ENCODE assay signal across 1 cellular context in the genomic region with DNA sequence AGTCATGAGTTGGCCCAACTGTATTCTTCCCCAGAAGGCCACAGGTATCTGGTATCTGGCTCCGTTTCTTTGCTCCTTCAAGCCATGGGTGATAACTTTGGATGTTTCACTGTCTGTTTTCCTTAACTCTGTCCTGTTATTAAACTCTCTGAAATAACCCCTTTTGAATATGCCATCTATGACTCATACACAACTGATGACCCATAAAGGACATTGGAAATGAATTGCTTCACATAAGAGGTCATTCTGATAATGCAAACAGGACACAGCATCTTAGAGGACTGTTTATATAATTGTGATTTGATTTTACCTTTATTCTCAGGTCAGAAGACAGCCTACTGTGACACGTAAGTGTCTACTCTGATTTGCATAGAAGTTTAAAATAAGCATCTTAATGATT.
TF ChIP-seq lines count a peak whose summit lies in the region.

No MANE protein-coding gene starts in this region.

TF ChIP-seq in SK-N-SH treated with all-trans-retinoic acid at 6 μM for 48 hours, 23 proteins besides CTCF, POLR2A, EP300 and RAD21 (continued from another document):
- TF ChIP-seq, protein P1, sequence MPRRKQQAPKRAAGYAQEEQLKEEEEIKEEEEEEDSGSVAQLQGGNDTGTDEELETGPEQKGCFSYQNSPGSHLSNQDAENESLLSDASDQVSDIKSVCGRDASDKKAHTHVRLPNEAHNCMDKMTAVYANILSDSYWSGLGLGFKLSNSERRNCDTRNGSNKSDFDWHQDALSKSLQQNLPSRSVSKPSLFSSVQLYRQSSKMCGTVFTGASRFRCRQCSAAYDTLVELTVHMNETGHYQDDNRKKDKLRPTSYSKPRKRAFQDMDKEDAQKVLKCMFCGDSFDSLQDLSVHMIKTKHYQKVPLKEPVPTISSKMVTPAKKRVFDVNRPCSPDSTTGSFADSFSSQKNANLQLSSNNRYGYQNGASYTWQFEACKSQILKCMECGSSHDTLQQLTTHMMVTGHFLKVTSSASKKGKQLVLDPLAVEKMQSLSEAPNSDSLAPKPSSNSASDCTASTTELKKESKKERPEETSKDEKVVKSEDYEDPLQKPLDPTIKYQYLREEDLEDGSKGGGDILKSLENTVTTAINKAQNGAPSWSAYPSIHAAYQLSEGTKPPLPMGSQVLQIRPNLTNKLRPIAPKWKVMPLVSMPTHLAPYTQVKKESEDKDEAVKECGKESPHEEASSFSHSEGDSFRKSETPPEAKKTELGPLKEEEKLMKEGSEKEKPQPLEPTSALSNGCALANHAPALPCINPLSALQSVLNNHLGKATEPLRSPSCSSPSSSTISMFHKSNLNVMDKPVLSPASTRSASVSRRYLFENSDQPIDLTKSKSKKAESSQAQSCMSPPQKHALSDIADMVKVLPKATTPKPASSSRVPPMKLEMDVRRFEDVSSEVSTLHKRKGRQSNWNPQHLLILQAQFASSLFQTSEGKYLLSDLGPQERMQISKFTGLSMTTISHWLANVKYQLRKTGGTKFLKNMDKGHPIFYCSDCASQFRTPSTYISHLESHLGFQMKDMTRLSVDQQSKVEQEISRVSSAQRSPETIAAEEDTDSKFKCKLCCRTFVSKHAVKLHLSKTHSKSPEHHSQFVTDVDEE (CRISPR knock-in tag; IDR thresholded peaks at IDR 0.05): no peak
- TF ChIP-seq ZNF565 (CRISPR knock-in tag; conservative IDR thresholded peaks at IDR 0.05; ENCODE audit: low read depth): no peak
- TF ChIP-seq ZFP3 (CRISPR knock-in tag; IDR thresholded peaks at IDR 0.05): no peak
- TF ChIP-seq, protein P2, sequence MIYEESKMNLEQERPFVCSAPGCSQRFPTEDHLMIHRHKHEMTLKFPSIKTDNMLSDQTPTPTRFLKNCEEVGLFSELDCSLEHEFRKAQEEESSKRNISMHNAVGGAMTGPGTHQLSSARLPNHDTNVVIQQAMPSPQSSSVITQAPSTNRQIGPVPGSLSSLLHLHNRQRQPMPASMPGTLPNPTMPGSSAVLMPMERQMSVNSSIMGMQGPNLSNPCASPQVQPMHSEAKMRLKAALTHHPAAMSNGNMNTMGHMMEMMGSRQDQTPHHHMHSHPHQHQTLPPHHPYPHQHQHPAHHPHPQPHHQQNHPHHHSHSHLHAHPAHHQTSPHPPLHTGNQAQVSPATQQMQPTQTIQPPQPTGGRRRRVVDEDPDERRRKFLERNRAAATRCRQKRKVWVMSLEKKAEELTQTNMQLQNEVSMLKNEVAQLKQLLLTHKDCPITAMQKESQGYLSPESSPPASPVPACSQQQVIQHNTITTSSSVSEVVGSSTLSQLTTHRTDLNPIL (CRISPR knock-in tag; IDR thresholded peaks at IDR 0.05; ENCODE audit: low read depth): no peak
- TF ChIP-seq ZC3H10 (CRISPR knock-in tag; IDR thresholded peaks at IDR 0.05): no peak
- TF ChIP-seq, protein P3, sequence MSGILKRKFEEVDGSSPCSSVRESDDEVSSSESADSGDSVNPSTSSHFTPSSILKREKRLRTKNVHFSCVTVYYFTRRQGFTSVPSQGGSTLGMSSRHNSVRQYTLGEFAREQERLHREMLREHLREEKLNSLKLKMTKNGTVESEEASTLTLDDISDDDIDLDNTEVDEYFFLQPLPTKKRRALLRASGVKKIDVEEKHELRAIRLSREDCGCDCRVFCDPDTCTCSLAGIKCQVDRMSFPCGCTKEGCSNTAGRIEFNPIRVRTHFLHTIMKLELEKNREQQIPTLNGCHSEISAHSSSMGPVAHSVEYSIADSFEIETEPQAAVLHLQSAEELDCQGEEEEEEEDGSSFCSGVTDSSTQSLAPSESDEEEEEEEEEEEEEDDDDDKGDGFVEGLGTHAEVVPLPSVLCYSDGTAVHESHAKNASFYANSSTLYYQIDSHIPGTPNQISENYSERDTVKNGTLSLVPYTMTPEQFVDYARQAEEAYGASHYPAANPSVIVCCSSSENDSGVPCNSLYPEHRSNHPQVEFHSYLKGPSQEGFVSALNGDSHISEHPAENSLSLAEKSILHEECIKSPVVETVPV (CRISPR knock-in tag; IDR thresholded peaks at IDR 0.05): no peak
- no peak for TF ChIP-seq BACH2 (CRISPR knock-in tag; IDR thresholded peaks at IDR 0.05; ENCODE audit: borderline replicate concordance)
- TF ChIP-seq TCF4 (CRISPR knock-in tag; IDR thresholded peaks at IDR 0.05; ENCODE audit: borderline replicate concordance): no peak
- no peak for TF ChIP-seq ZNF8 (CRISPR knock-in tag; IDR thresholded peaks at IDR 0.05)
